39 cellular contexts compared by ENCODE assay signal in the genomic region with DNA sequence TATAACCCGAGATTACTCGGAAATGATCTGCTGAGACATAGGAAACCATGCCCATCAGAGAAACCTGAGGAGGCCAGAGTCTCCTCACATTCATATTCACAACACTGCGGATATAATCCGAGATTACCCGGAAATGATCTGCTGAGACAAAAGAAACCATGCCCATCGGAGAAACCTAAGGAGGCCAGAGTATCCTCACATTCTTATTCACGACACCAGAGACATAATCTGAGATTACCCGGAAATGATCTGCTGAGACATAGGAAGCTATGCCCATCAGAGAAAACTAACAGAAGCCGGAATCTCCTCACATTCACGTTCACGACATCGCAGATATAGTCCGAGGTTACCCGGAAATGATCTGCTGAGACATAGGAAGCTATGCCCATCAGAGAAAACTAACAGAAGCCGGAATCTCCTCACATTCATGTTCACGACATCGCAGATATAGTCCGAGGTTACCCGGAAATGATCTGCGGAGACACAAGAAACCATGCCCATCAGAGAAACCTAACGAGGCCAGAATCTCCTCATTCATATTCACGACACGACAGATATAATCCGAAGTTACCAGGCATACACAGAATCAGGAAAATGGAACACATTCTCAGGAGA.
"Had no signal": no experiment of that assay in that cellular context is flagged by ENCODE, and none has a peak within 500 bp of the region (broad histone marks: within the 10 kb centered on the region; RNA-seq: fewer than 3 reads in every experiment).

No MANE protein-coding gene starts in this region.

- H3K9me3 Mint-ChIP-seq: activated naive CD4-positive, alpha-beta T cell treated with anti-CD3 and anti-CD28 coated beads for 36 hours; activated naive CD4-positive, alpha-beta T cell treated with anti-CD3 and anti-CD28 coated beads, Interleukin-2, amount 10 ng/mL, durations not matched to agents 7 days and 5 days; activated naive CD4-positive, alpha-beta T cell treated with anti-CD3 and anti-CD28 coated beads, Interleukin-2, amount 50 U/mL, for 24 hours; activated naive CD4-positive, alpha-beta T cell treated with anti-CD3 and anti-CD28 coated beads, Interleukin-2, amount 50 U/mL, for 72 hours; activated naive CD8-positive, alpha-beta T cell treated with anti-CD3 and anti-CD28 coated beads for 36 hours; activated naive CD8-positive, alpha-beta T cell treated with anti-CD3 and anti-CD28 coated beads, Interleukin-2, amount 10 ng/mL, durations not matched to agents 7 days and 5 days; activated naive CD8-positive, alpha-beta T cell treated with anti-CD3 and anti-CD28 coated beads, Interleukin-2, amount 50 U/mL, for 24 hours; activated T-cell treated with anti-CD3 and anti-CD28 coated beads, Interleukin-2, amount 50 U/mL, for 24 hours; activated T-cell treated with anti-CD3 and anti-CD28 coated beads, Interleukin-2, amount 50 U/mL, for 4 hours; activated T-cell treated with anti-CD3 and anti-CD28 coated beads, Interleukin-2, amount 50 U/mL, for 72 hours; activated T-helper 17 cell treated with anti-CD3 and anti-CD28 coated beads, Interleukin-2, amount 50 U/mL, for 72 hours; activated T-helper 2 cell treated with anti-CD3 and anti-CD28 coated beads, Interferon-gamma antibody, Interleukin-2, Interleukin-4, amounts not matched to agents 10 μg/mL and 5 μg/mL and 100 μg/mL, durations not matched to agents 14 hours and 24 hours and 36 hours; brain; central memory CD8-positive, alpha-beta T cell had no signal

- H3K9me3 ChIP-seq: adrenal gland, ascending aorta, body of pancreas, breast epithelium had no signal

- H3K27me3 Mint-ChIP-seq: activated T-helper 17 cell treated with anti-CD3 and anti-CD28 coated beads, Interleukin-2, amount 50 U/mL, for 72 hours; brain had no signal

- H3K36me3 ChIP-seq: adrenal gland, ascending aorta, brain microvascular endothelial cell, breast epithelium, cardiac muscle cell had no signal

- H3K27ac ChIP-seq: adrenal gland, ascending aorta, body of pancreas, brain microvascular endothelial cell, breast epithelium, cardiac muscle cell had no signal

- H3K27ac Mint-ChIP-seq: activated naive CD4-positive, alpha-beta T cell treated with anti-CD3 and anti-CD28 coated beads for 36 hours; activated naive CD4-positive, alpha-beta T cell treated with anti-CD3 and anti-CD28 coated beads, Interleukin-2, amount 10 ng/mL, durations not matched to agents 7 days and 5 days; activated naive CD4-positive, alpha-beta T cell treated with anti-CD3 and anti-CD28 coated beads, Interleukin-2, amount 50 U/mL, for 24 hours; activated naive CD4-positive, alpha-beta T cell treated with anti-CD3 and anti-CD28 coated beads, Interleukin-2, amount 50 U/mL, for 72 hours; activated naive CD8-positive, alpha-beta T cell; activated naive CD8-positive, alpha-beta T cell treated with anti-CD3 and anti-CD28 coated beads for 36 hours; activated naive CD8-positive, alpha-beta T cell treated with anti-CD3 and anti-CD28 coated beads, Interleukin-2, amount 10 ng/mL, durations not matched to agents 7 days and 5 days; activated naive CD8-positive, alpha-beta T cell treated with anti-CD3 and anti-CD28 coated beads, Interleukin-2, amount 50 U/mL, for 24 hours; activated T-cell treated with anti-CD3 and anti-CD28 coated beads, Interleukin-2, amount 50 U/mL, for 24 hours; activated T-cell treated with anti-CD3 and anti-CD28 coated beads, Interleukin-2, amount 50 U/mL, for 72 hours; activated T-helper 1 cell treated with anti-CD3 and anti-CD28 coated beads, Interleukin-12 subunit alpha, Interleukin-12 subunit beta, Interleukin-2, Interleukin-4 antibody, amounts not matched to agents 30 ng/mL and 10 ng/mL and 1 ng/mL, durations not matched to agents 14 hours and 24 hours and 36 hours; activated T-helper 2 cell treated with anti-CD3 and anti-CD28 coated beads, Interferon-gamma antibody, Interleukin-2, Interleukin-4, amounts not matched to agents 10 μg/mL and 5 μg/mL and 100 μg/mL, durations not matched to agents 14 hours and 24 hours and 36 hours; brain had no signal

- DNase-seq: activated effector memory CD4-positive, alpha-beta T cell treated with anti-CD3 and anti-CD28 coated beads, Interleukin-2, amount 50 U/mL, for 16 hours; activated effector memory CD4-positive, alpha-beta T cell treated with Interleukin-2 at 50 U/mL for 16 hours; activated gamma-delta T cell; activated gamma-delta T cell treated with Interleukin-2 at 50 U/mL for 16 hours; activated naive CD4-positive, alpha-beta T cell; activated naive CD4-positive, alpha-beta T cell treated with anti-CD3 and anti-CD28 coated beads for 36 hours; activated naive CD4-positive, alpha-beta T cell treated with anti-CD3 and anti-CD28 coated beads, Interleukin-2, amount 10 ng/mL, durations not matched to agents 7 days and 5 days; activated naive CD4-positive, alpha-beta T cell treated with anti-CD3 and anti-CD28 coated beads, Interleukin-2, amount 50 U/mL, for 16 hours; activated naive CD4-positive, alpha-beta T cell treated with Interleukin-2 at 50 U/mL for 16 hours; activated naive CD8-positive, alpha-beta T cell treated with anti-CD3 and anti-CD28 coated beads for 36 hours; activated naive CD8-positive, alpha-beta T cell treated with anti-CD3 and anti-CD28 coated beads, Interleukin-2, amount 10 ng/mL, durations not matched to agents 7 days and 5 days; activated naive CD8-positive, alpha-beta T cell treated with anti-CD3 and anti-CD28 coated beads, Interleukin-2, amount 50 U/mL, for 24 hours; activated T-cell treated with anti-CD3 and anti-CD28 coated beads, Interleukin-2, amount 50 U/mL, for 1 hour; activated T-cell treated with anti-CD3 and anti-CD28 coated beads, Interleukin-2, amount 50 U/mL, for 24 hours; activated T-cell treated with anti-CD3 and anti-CD28 coated beads, Interleukin-2, amount 50 U/mL, for 4 hours; activated T-cell treated with anti-CD3 and anti-CD28 coated beads, Interleukin-2, amount 50 U/mL, for 48 hours; activated T-cell treated with anti-CD3 and anti-CD28 coated beads, Interleukin-2, amount 50 U/mL, for 72 hours; adrenal gland; amniotic stem cell; amygdala; anterior cingulate cortex; aorta; body of pancreas; brain microvascular endothelial cell; caudate nucleus; central memory CD4-positive, alpha-beta T cell; cerebellar nuclear complex had no signal

- H3K4me3 ChIP-seq: adrenal gland, ascending aorta, body of pancreas, breast epithelium, cardiac muscle cell had no signal

- ATAC-seq: activated naive CD4-positive, alpha-beta T cell treated with anti-CD3 and anti-CD28 coated beads, Interleukin-2, amount 50 U/mL, for 72 hours; activated naive CD8-positive, alpha-beta T cell treated with anti-CD3 and anti-CD28 coated beads, Interleukin-2, amount 50 U/mL, for 24 hours; activated T-cell treated with anti-CD3 and anti-CD28 coated beads, Interleukin-2, amount 50 U/mL, for 4 hours; activated T-cell treated with anti-CD3 and anti-CD28 coated beads, Interleukin-2, amount 50 U/mL, for 72 hours; activated T-helper 17 cell treated with anti-CD3 and anti-CD28 coated beads, Interleukin-2, amount 50 U/mL, for 72 hours; body of pancreas had no signal

- FAIRE-seq: astrocyte had no signal

- H3K27me3 ChIP-seq: adrenal gland, ascending aorta, body of pancreas, brain microvascular endothelial cell, breast epithelium, cardiac muscle cell had no signal

- H3K4me3 Mint-ChIP-seq: activated naive CD4-positive, alpha-beta T cell treated with anti-CD3 and anti-CD28 coated beads for 36 hours; activated naive CD4-positive, alpha-beta T cell treated with anti-CD3 and anti-CD28 coated beads, Interleukin-2, amount 10 ng/mL, durations not matched to agents 7 days and 5 days; activated naive CD4-positive, alpha-beta T cell treated with anti-CD3 and anti-CD28 coated beads, Interleukin-2, amount 50 U/mL, for 24 hours; activated naive CD8-positive, alpha-beta T cell; activated naive CD8-positive, alpha-beta T cell treated with anti-CD3 and anti-CD28 coated beads for 36 hours; activated naive CD8-positive, alpha-beta T cell treated with anti-CD3 and anti-CD28 coated beads, Interleukin-2, amount 10 ng/mL, durations not matched to agents 7 days and 5 days; activated naive CD8-positive, alpha-beta T cell treated with anti-CD3 and anti-CD28 coated beads, Interleukin-2, amount 50 U/mL, for 24 hours; activated T-cell treated with anti-CD3 and anti-CD28 coated beads, Interleukin-2, amount 50 U/mL, for 24 hours; activated T-cell treated with anti-CD3 and anti-CD28 coated beads, Interleukin-2, amount 50 U/mL, for 4 hours; activated T-cell treated with anti-CD3 and anti-CD28 coated beads, Interleukin-2, amount 50 U/mL, for 72 hours; activated T-helper 1 cell treated with anti-CD3 and anti-CD28 coated beads, Interleukin-12 subunit alpha, Interleukin-12 subunit beta, Interleukin-2, Interleukin-4 antibody, amounts not matched to agents 30 ng/mL and 10 ng/mL and 1 ng/mL, durations not matched to agents 14 hours and 24 hours and 36 hours; activated T-helper 17 cell treated with anti-CD3 and anti-CD28 coated beads, Interleukin-2, amount 50 U/mL, for 72 hours; brain; central memory CD8-positive, alpha-beta T cell had no signal

- H3K36me3 Mint-ChIP-seq: activated naive CD4-positive, alpha-beta T cell treated with anti-CD3 and anti-CD28 coated beads, Interleukin-2, amount 10 ng/mL, durations not matched to agents 7 days and 5 days; activated naive CD4-positive, alpha-beta T cell treated with anti-CD3 and anti-CD28 coated beads, Interleukin-2, amount 50 U/mL, for 24 hours; activated naive CD4-positive, alpha-beta T cell treated with anti-CD3 and anti-CD28 coated beads, Interleukin-2, amount 50 U/mL, for 72 hours; activated naive CD8-positive, alpha-beta T cell; activated naive CD8-positive, alpha-beta T cell treated with anti-CD3 and anti-CD28 coated beads for 36 hours; activated naive CD8-positive, alpha-beta T cell treated with anti-CD3 and anti-CD28 coated beads, Interleukin-2, amount 10 ng/mL, durations not matched to agents 7 days and 5 days; brain had no signal

- H3K4me1 Mint-ChIP-seq: activated naive CD4-positive, alpha-beta T cell treated with anti-CD3 and anti-CD28 coated beads, Interleukin-2, amount 10 ng/mL, durations not matched to agents 7 days and 5 days; central memory CD8-positive, alpha-beta T cell had no signal

- H3K4me1 ChIP-seq: adrenal gland, body of pancreas, breast epithelium had no signal
